Comparison of ENCODE assay signal across 10 cellular contexts in the genomic region with DNA sequence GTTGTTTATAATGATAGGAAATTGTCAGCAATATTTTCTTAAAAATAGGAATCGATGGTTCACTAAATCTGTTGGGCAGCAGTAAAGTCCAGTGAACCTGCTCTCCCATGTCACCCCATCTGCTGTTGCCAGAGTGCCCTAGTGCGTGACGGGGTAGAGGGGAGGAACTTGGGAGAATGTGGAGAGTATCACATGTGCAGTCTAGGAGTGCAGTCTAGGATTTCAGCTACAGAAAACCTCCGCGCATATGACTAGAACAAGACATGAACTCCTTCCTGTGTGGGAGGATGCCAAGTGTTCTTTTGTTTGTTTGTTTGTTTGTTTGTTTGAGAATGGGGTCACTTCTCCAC.
DNase-seq lines count a peak whose midpoint lies in the region; ATAC-seq and TF ChIP-seq lines count a peak whose summit lies in the region.
"Had no signal": no experiment of that assay in that cellular context is flagged by ENCODE, and none has a peak within 500 bp of the region (broad histone marks: within the 10 kb centered on the region; RNA-seq: fewer than 3 reads in every experiment).

No MANE protein-coding gene starts in this region.

- H3K27me3 ChIP-seq in SJCRH30 (no peaks in the 10 kb centered on the region), psoas muscle (ENCODE audit: insufficient read depth in 3 of 3, low read length in 2 of 3) (no peaks in the 10 kb centered on the region)
- H3K27me3 ChIP-seq: testis had no signal

- DNase-seq in GM12865 (ENCODE audit: low read depth) (no peak), SJCRH30 (no peak), fibroblast of villous mesenchyme (ENCODE audit: low read depth) (peak; percentile 28), psoas muscle (no peak), DMS79 (lab: John Stamatoyannopoulos, UW) (no peak), epidermal melanocyte (ENCODE audit: insufficient read length, low spot score) (no peak), amygdala (lab: John Stamatoyannopoulos, UW) (no peak)
- DNase-seq: NCI-H1436 treated with DMSO at 0.1 percent for 48 hours, testis had no signal

- H3K4me1 ChIP-seq in SJCRH30, result no peaks in the 10 kb centered on the region
- peaks cover 85% of the 10 kb centered on the region for H3K4me1 ChIP-seq in psoas muscle

- peak; percentile 63 to 80 (median 68) for ATAC-seq in psoas muscle
- no peak for ATAC-seq in HG03039 (IDR thresholded peaks at IDR 0.05; ENCODE audit: unreplicated experiment)

- H3K9me3 ChIP-seq in SJCRH30 (replicated peaks), result no peaks in the 10 kb centered on the region
- no peaks in the 10 kb centered on the region for H3K9me3 ChIP-seq in psoas muscle
- H3K9me3 ChIP-seq: testis had no signal

- TF ChIP-seq CTCF in GM12865 (IDR thresholded peaks at IDR 0.05; ENCODE audit: insufficient read depth, low read depth, low read length, missing control alignments), result no peak
- TF ChIP-seq CTCF in fibroblast of villous mesenchyme (IDR thresholded peaks at IDR 0.05; ENCODE audit: insufficient read depth, low read depth, low read length), result no peak
- TF ChIP-seq CTCF in psoas muscle (IDR thresholded peaks at IDR 0.05), result no peak

- intact Hi-C loops in psoas muscle (cut with DNase I), result loop anchor here in 1 of 2 donors (5.0 kb wide), 1 partner anchor 122 kb away; no protein-coding TSS in a partner anchor

- H3K4me3 ChIP-seq in GM12865 (ENCODE audit: low read depth, low read length) (peak overlapping the region; percentile 36; the same call in 1 of the 2 replicates), SJCRH30 (no peak overlapping the region), fibroblast of villous mesenchyme (ENCODE audit: low read depth, low read length) (no peak overlapping the region), psoas muscle (peak overlapping the region; percentile 50)
- H3K4me3 ChIP-seq: testis had no signal

- H3K27ac ChIP-seq in SJCRH30 (peak overlapping the region; percentile 36; the same call in 1 of the 2 replicates), psoas muscle (peak overlapping the region; percentile 90)

- H3K36me3 ChIP-seq in SJCRH30 (peaks cover 37% of the 10 kb centered on the region), psoas muscle (ENCODE audit: insufficient read depth in 1 of 2, low read depth in 1 of 2) (peaks cover 7 to 31% of the 10 kb centered on the region in 2 donors)

- 21 to 25% (median 25%) methylated on average over 5 of the region's 5 CpGs for WGBS in psoas muscle, 3 donors

Comparison
In these comparisons a context has a peak if more than half of its experiments do, and no peak if none do; other contexts are left out.
1. H3K4me3 ChIP-seq: peak in GM12865 (single experiment) and psoas muscle (single experiment); none in SJCRH30 (single experiment) and fibroblast of villous mesenchyme (single experiment).